ENCODE assay signal across 15 cellular contexts in genomic region chr12:94558612-94559011, GRCh38.
DNase-seq lines count a peak whose midpoint lies in the region; ATAC-seq and TF ChIP-seq lines count a peak whose summit lies in the region.
"Had no signal": no experiment of that assay in that cellular context is flagged by ENCODE, and none has a peak within 500 bp of the region (broad histone marks: within the 10 kb centered on the region; RNA-seq: fewer than 3 reads in every experiment).

No MANE protein-coding gene starts in this region.

- H3K27ac Mint-ChIP-seq in T-helper 17 cell, result no peak overlapping the region
- H3K27ac Mint-ChIP-seq: CD8-positive, alpha-beta memory T cell had no signal

- no peak for DNase-seq in hepatocyte (ENCODE audit: low spot score)
- DNase-seq in transverse colon, result no peak
- DNase-seq in occipital lobe (lab: John Stamatoyannopoulos, UW), result no peak
- no peak for DNase-seq in AG20443 (ENCODE audit: low spot score)
- no peak for DNase-seq in T-helper 17 cell
- DNase-seq: CD8-positive, alpha-beta memory T cell; DND-41; GDM1; HCEC 1CT had no signal

- H3K4me3 Mint-ChIP-seq in T-helper 17 cell, result no peak overlapping the region
- H3K4me3 Mint-ChIP-seq: CD8-positive, alpha-beta memory T cell had no signal

- ATAC-seq in T-helper 17 cell, result no peak
- ATAC-seq: A549, HepG2 had no signal

- no peak for TF ChIP-seq POLR2A in transverse colon (IDR thresholded peaks at IDR 0.05)

- H3K9me2 ChIP-seq in hepatocyte (replicated peaks; ENCODE audit: insufficient read depth), result no peaks in the 10 kb centered on the region

- H2AFZ ChIP-seq in KMS-11 (ENCODE audit: low read depth), result no peak overlapping the region
- no peak overlapping the region for H2AFZ ChIP-seq in hepatocyte

- H3K36me3 Mint-ChIP-seq in T-helper 17 cell (ENCODE audit: low read depth), result peaks cover 2% of the 10 kb centered on the region
- H3K36me3 Mint-ChIP-seq: CD8-positive, alpha-beta memory T cell had no signal

- TF ChIP-seq CTCF in KMS-11 (conservative IDR thresholded peaks at IDR 0.05; ENCODE audit: low read depth, low read length), result no peak
- TF ChIP-seq CTCF in hepatocyte (IDR thresholded peaks at IDR 0.05; ENCODE audit: poor library complexity), result no peak
- TF ChIP-seq CTCF in transverse colon (IDR thresholded peaks at IDR 0.05), result no peak

- H3K9ac ChIP-seq in KMS-11 (no peak overlapping the region), mucosa of rectum (ENCODE audit: low read depth in 1 of 2, low read length in 2 of 2) (peak overlapping the region in 1 of 2 donors; percentile 21)
- H3K9ac ChIP-seq: BLaER1 had no signal

- H4K20me1 ChIP-seq in KMS-11 (ENCODE audit: insufficient read depth) (no peaks in the 10 kb centered on the region), hepatocyte (ENCODE audit: insufficient read depth, poor library complexity, severe bottlenecking) (no peaks in the 10 kb centered on the region)
- H4K20me1 ChIP-seq: BLaER1 had no signal

- H3K4me1 Mint-ChIP-seq in T-helper 17 cell, result peaks cover 5% of the 10 kb centered on the region

- H3K4me3 ChIP-seq in KMS-11 (IDR thresholded peaks at IDR 0.05; ENCODE audit: insufficient read depth, low read depth, low read length) (no peak overlapping the region), hepatocyte (no peak overlapping the region), mucosa of rectum (ENCODE audit: low read length in 2 of 2) (peak overlapping the region in 1 of 2 donors; percentile 29), transverse colon (no peak overlapping the region)
- H3K4me3 ChIP-seq: A549, BLaER1 had no signal

- H3K36me3 ChIP-seq in KMS-11 (ENCODE audit: insufficient read depth), result no peaks in the 10 kb centered on the region
- no peaks in the 10 kb centered on the region for H3K36me3 ChIP-seq in hepatocyte (replicated peaks; ENCODE audit: insufficient read depth, low read depth)
- H3K36me3 ChIP-seq in mucosa of rectum (ENCODE audit: control insufficient read depth in 2 of 2, insufficient read depth in 2 of 2, low read length in 2 of 2), result no peaks in the 10 kb centered on the region
- no peaks in the 10 kb centered on the region for H3K36me3 ChIP-seq in transverse colon
- H3K36me3 ChIP-seq: BLaER1 had no signal

- intact Hi-C loops in transverse colon (cut with DNase I; ENCODE audit: low total_unique reads), result no loop called here

- H3K27me3 ChIP-seq in KMS-11 (ENCODE audit: insufficient read depth, low read depth) (no peaks in the 10 kb centered on the region), hepatocyte (no peaks in the 10 kb centered on the region), mucosa of rectum (ENCODE audit: control insufficient read depth in 2 of 2, insufficient read depth in 2 of 2, low read length in 2 of 2) (no peaks in the 10 kb centered on the region), transverse colon (no peaks in the 10 kb centered on the region)
- H3K27me3 ChIP-seq: BLaER1 had no signal

- H3K4me1 ChIP-seq in KMS-11 (ENCODE audit: low read depth, poor library complexity, severe bottlenecking) (peaks cover 66% of the 10 kb centered on the region), hepatocyte (ENCODE audit: insufficient read depth) (peaks cover 12% of the 10 kb centered on the region), mucosa of rectum (ENCODE audit: control insufficient read depth in 2 of 2, insufficient read depth in 2 of 2, low read length in 2 of 2) (peaks cover 22 to 34% of the 10 kb centered on the region in 2 donors), transverse colon (peaks cover 0 to 46% (median 22%) of the 10 kb centered on the region in 4 donors)
- H3K4me1 ChIP-seq: Caco-2 had no signal

- H3K9me3 ChIP-seq in hepatocyte (ENCODE audit: low read depth) (no peaks in the 10 kb centered on the region), mucosa of rectum (ENCODE audit: control insufficient read depth in 2 of 2, low read length in 2 of 2) (no peaks in the 10 kb centered on the region), transverse colon (no peaks in the 10 kb centered on the region), T-helper 17 cell (ENCODE audit: control insufficient read depth, low read length, poor library complexity, severe bottlenecking) (no peaks in the 10 kb centered on the region)
- H3K9me3 ChIP-seq: BLaER1 had no signal

- peaks cover 34% of the 10 kb centered on the region for H3K27me3 Mint-ChIP-seq in T-helper 17 cell

- H3K27ac ChIP-seq in KMS-11 (no peak overlapping the region), hepatocyte (peak overlapping the region; percentile 74), mucosa of rectum (ENCODE audit: low read depth in 2 of 2, low read length in 2 of 2) (peak overlapping the region; percentile 86), transverse colon (peak overlapping the region; percentile 75 to 84 (median 80))
- H3K27ac ChIP-seq: A549, BLaER1 had no signal

- 78% methylated on average over 2 of the region's 2 CpGs for WGBS in hepatocyte (ENCODE audit: low lambda C conversion rate, missing lambda C conversion rate)
- 45% methylated on average over 2 of the region's 2 CpGs; no CpG with 5 or more reads in 1 of the 2 donors for WGBS in transverse colon (ENCODE audit: low coverage in 1 of 2), 2 donors

- in situ Hi-C loops in transverse colon (cut with MboI; ENCODE audit: low pct_ligation_motif_present in 1 of 4, low pct_unique_long_range_greater_than_20kb in 1 of 4, low sequenced_read_pairs in 3 of 4), result loop anchor here in 1 of 4 donors (25.0 kb wide), 1 partner anchor 204 kb away; no protein-coding TSS in a partner anchor

- TF ChIP-seq EP300 in transverse colon (IDR thresholded peaks at IDR 0.05; ENCODE audit: low read depth), result no peak

- H3K4me2 ChIP-seq in KMS-11 (peak overlapping the region; percentile 3; the same call in 1 of the 2 replicates), hepatocyte (no peak overlapping the region)
- H3K4me2 ChIP-seq: A549, BLaER1 had no signal

- no peaks in the 10 kb centered on the region for H3K79me2 ChIP-seq in KMS-11 (ENCODE audit: insufficient read depth, low read depth)
- H3K79me2 ChIP-seq in hepatocyte, result no peaks in the 10 kb centered on the region
